ENCODE assay signal across 35 cellular contexts in genomic region chr15:80342148-80342547, GRCh38.
DNase-seq lines count a peak whose midpoint lies in the region; ATAC-seq and TF ChIP-seq lines count a peak whose summit lies in the region.
"Had no signal": no experiment of that assay in that cellular context is flagged by ENCODE, and none has a peak within 500 bp of the region (broad histone marks: within the 10 kb centered on the region; RNA-seq: fewer than 3 reads in every experiment).

No MANE protein-coding gene starts in this region.

- no peak overlapping the region for H3K23ac ChIP-seq in neuronal stem cell (ENCODE audit: low read depth, low read length, poor library complexity)

- no peaks in the 10 kb centered on the region for H3K4me1 ChIP-seq in esophagus muscularis mucosa
- no peaks in the 10 kb centered on the region for H3K4me1 ChIP-seq in neuronal stem cell (ENCODE audit: control insufficient read depth in 2 of 2, insufficient read depth in 1 of 2, low read depth in 1 of 2, low read length in 2 of 2)
- no peaks in the 10 kb centered on the region for H3K4me1 ChIP-seq in right lobe of liver
- H3K4me1 ChIP-seq: A549; BE2C; BLaER1; BLaER1 treated with 17β-estradiol and CSF1 and Interleukin-3, amounts not matched to agents 10 nM and 100 nM; Caco-2 had no signal

- H3K27ac ChIP-seq in esophagus muscularis mucosa (replicated peaks in 1 of 4) = no peak overlapping the region
- H3K27ac ChIP-seq in neuronal stem cell (replicated peaks; ENCODE audit: low read length) = no peak overlapping the region
- H3K27ac ChIP-seq in right lobe of liver = no peak overlapping the region
- H3K27ac ChIP-seq: 22Rv1; A549; BLaER1; BLaER1 treated with 17β-estradiol and CSF1 and Interleukin-3, amounts not matched to agents 10 nM and 100 nM; C4-2B had no signal

- H3K4me3 ChIP-seq in esophagus muscularis mucosa (no peak overlapping the region), neuronal stem cell (ENCODE audit: low read length in 2 of 2) (no peak overlapping the region), right lobe of liver (no peak overlapping the region)
- H3K4me3 ChIP-seq: A549; BLaER1; BLaER1 treated with 17β-estradiol and CSF1 and Interleukin-3, amounts not matched to agents 10 nM and 100 nM had no signal

- TF ChIP-seq EP300 in esophagus muscularis mucosa (IDR thresholded peaks at IDR 0.05) = no peak

- H3K36me3 ChIP-seq in esophagus muscularis mucosa = no peaks in the 10 kb centered on the region
- H3K36me3 ChIP-seq in neuronal stem cell (replicated peaks in 1 of 2; ENCODE audit: control insufficient read depth in 2 of 2, insufficient read depth in 2 of 2, low read length in 2 of 2) = no peaks in the 10 kb centered on the region
- H3K36me3 ChIP-seq in right lobe of liver = no peaks in the 10 kb centered on the region
- H3K36me3 ChIP-seq: BE2C; BLaER1; BLaER1 treated with 17β-estradiol and CSF1 and Interleukin-3, amounts not matched to agents 10 nM and 100 nM had no signal

- H2AFZ ChIP-seq in neuronal stem cell (ENCODE audit: low read length) = no peak overlapping the region

- no peak overlapping the region for H3K4ac ChIP-seq in neuronal stem cell (ENCODE audit: low read length)

- intact Hi-C loops in activated CD4-positive, alpha-beta T cell treated with anti-CD3 and anti-CD28 coated beads, Interleukin-2, amount 10 ng/mL, durations not matched to agents 24 days and 14 days (cut with micrococcal nuclease) = no loop called here
- intact Hi-C loops in esophagus muscularis mucosa (cut with DNase I) (no loop called here), right lobe of liver (cut with DNase I) (no loop called here)

- ATAC-seq in stimulated activated effector memory CD8-positive, alpha-beta T cell treated with anti-CD3 and anti-CD28 coated beads, Interleukin-12 subunit alpha, Interleukin-12 subunit beta, amount 100 ng/mL, for 72 hours = peak; percentile 19
- no peak for ATAC-seq in GM21737 (IDR thresholded peaks at IDR 0.05; ENCODE audit: unreplicated experiment)
- no peak for ATAC-seq in right lobe of liver
- ATAC-seq: CD8-positive, alpha-beta T cell had no signal

- peaks cover 0 to 18% (median 0%) of the 10 kb centered on the region in 4 donors for H3K27me3 ChIP-seq in esophagus muscularis mucosa
- H3K27me3 ChIP-seq in neuronal stem cell (ENCODE audit: control insufficient read depth in 3 of 3, insufficient read depth in 3 of 3, low read depth in 1 of 3, low read length in 3 of 3) = no peaks in the 10 kb centered on the region
- H3K27me3 ChIP-seq in right lobe of liver = no peaks in the 10 kb centered on the region
- H3K27me3 ChIP-seq: BLaER1; BLaER1 treated with 17β-estradiol and CSF1 and Interleukin-3, amounts not matched to agents 10 nM and 100 nM had no signal

- no peak overlapping the region for H2BK120ac ChIP-seq in neuronal stem cell (ENCODE audit: low read depth, low read length)

- H3K9me3 ChIP-seq in esophagus muscularis mucosa (no peaks in the 10 kb centered on the region), neuronal stem cell (replicated peaks in 1 of 2; ENCODE audit: control insufficient read depth in 2 of 2, insufficient read depth in 1 of 2, low read depth in 1 of 2, low read length in 2 of 2) (no peaks in the 10 kb centered on the region), right lobe of liver (no peaks in the 10 kb centered on the region)
- H3K9me3 ChIP-seq: A549; BE2C; BLaER1; BLaER1 treated with 17β-estradiol and CSF1 and Interleukin-3, amounts not matched to agents 10 nM and 100 nM; Caco-2 had no signal

- H3K36me3 Mint-ChIP-seq in activated CD4-positive, alpha-beta T cell treated with anti-CD3 and anti-CD28 coated beads, Interleukin-2, amount 10 ng/mL, durations not matched to agents 24 days and 14 days (ENCODE audit: low read depth) = no peaks in the 10 kb centered on the region
- H3K36me3 Mint-ChIP-seq in activated CD4-positive, alpha-beta T cell treated with anti-CD3 and anti-CD28 coated beads, Interleukin-2, amount 10 ng/mL, durations not matched to agents 7 days and 5 days (ENCODE audit: low read depth) = no peaks in the 10 kb centered on the region
- H3K36me3 Mint-ChIP-seq in stimulated activated effector memory CD8-positive, alpha-beta T cell treated with anti-CD3 and anti-CD28 coated beads, Interleukin-12 subunit alpha, Interleukin-12 subunit beta, amount 100 ng/mL, for 72 hours = no peaks in the 10 kb centered on the region
- H3K36me3 Mint-ChIP-seq: CD14-positive monocyte; CD4-positive, alpha-beta memory T cell; CD4-positive, CD25-positive, alpha-beta regulatory T cell; CD8-positive, alpha-beta memory T cell; CD8-positive, alpha-beta T cell had no signal

- H3K27me3 Mint-ChIP-seq in activated CD4-positive, alpha-beta T cell treated with anti-CD3 and anti-CD28 coated beads, Interleukin-2, amount 10 ng/mL, durations not matched to agents 24 days and 14 days = peaks cover 7% of the 10 kb centered on the region
- H3K27me3 Mint-ChIP-seq in activated CD4-positive, alpha-beta T cell treated with anti-CD3 and anti-CD28 coated beads, Interleukin-2, amount 10 ng/mL, durations not matched to agents 7 days and 5 days = peaks cover 18% of the 10 kb centered on the region

- H2BK5ac ChIP-seq in neuronal stem cell (ENCODE audit: low read length) = no peak overlapping the region

- no peak overlapping the region for H3K4me3 Mint-ChIP-seq in activated CD4-positive, alpha-beta T cell treated with anti-CD3 and anti-CD28 coated beads, Interleukin-2, amount 10 ng/mL, durations not matched to agents 24 days and 14 days
- no peak overlapping the region for H3K4me3 Mint-ChIP-seq in activated CD4-positive, alpha-beta T cell treated with anti-CD3 and anti-CD28 coated beads, Interleukin-2, amount 10 ng/mL, durations not matched to agents 7 days and 5 days
- H3K4me3 Mint-ChIP-seq in stimulated activated effector memory CD8-positive, alpha-beta T cell treated with anti-CD3 and anti-CD28 coated beads, Interleukin-12 subunit alpha, Interleukin-12 subunit beta, amount 100 ng/mL, for 72 hours = no peak overlapping the region
- H3K4me3 Mint-ChIP-seq: B cell; CD4-positive, alpha-beta memory T cell; CD4-positive, alpha-beta T cell; CD4-positive, CD25-positive, alpha-beta regulatory T cell; CD8-positive, alpha-beta memory T cell; CD8-positive, alpha-beta T cell had no signal

- no peaks in the 10 kb centered on the region for H3K79me1 ChIP-seq in neuronal stem cell (ENCODE audit: low read depth, low read length)

- CTCF ChIA-PET in activated CD4-positive, alpha-beta T cell treated with anti-CD3 and anti-CD28 coated beads, Interleukin-2, amount 10 ng/mL, durations not matched to agents 7 days and 5 days (lab: Charles Lee) = no interaction called here

- H3K4me1 Mint-ChIP-seq in activated CD4-positive, alpha-beta T cell treated with anti-CD3 and anti-CD28 coated beads, Interleukin-2, amount 10 ng/mL, durations not matched to agents 24 days and 14 days = no peaks in the 10 kb centered on the region
- H3K4me1 Mint-ChIP-seq in activated CD4-positive, alpha-beta T cell treated with anti-CD3 and anti-CD28 coated beads, Interleukin-2, amount 10 ng/mL, durations not matched to agents 7 days and 5 days = no peaks in the 10 kb centered on the region
- H3K4me1 Mint-ChIP-seq in stimulated activated effector memory CD8-positive, alpha-beta T cell treated with anti-CD3 and anti-CD28 coated beads, Interleukin-12 subunit alpha, Interleukin-12 subunit beta, amount 100 ng/mL, for 72 hours = no peaks in the 10 kb centered on the region
- H3K4me1 Mint-ChIP-seq: B cell; CD14-positive monocyte; CD4-positive, alpha-beta memory T cell; CD4-positive, CD25-positive, alpha-beta regulatory T cell; CD8-positive, alpha-beta memory T cell had no signal

- peak overlapping the region; percentile 21 for H3K18ac ChIP-seq in neuronal stem cell (ENCODE audit: low read length)

- TF ChIP-seq CTCF in esophagus muscularis mucosa (IDR thresholded peaks at IDR 0.05) (no peak), right lobe of liver (IDR thresholded peaks at IDR 0.05) (no peak)

- H3K9ac ChIP-seq in neuronal stem cell (ENCODE audit: low read depth, low read length, poor library complexity) = no peak overlapping the region
- H3K9ac ChIP-seq: BLaER1; BLaER1 treated with 17β-estradiol and CSF1 and Interleukin-3, amounts not matched to agents 10 nM and 100 nM had no signal

- no peak overlapping the region for H3K14ac ChIP-seq in neuronal stem cell (ENCODE audit: low read length)

- no peak overlapping the region for H3K4me2 ChIP-seq in neuronal stem cell (ENCODE audit: insufficient read depth, low read length, poor library complexity, severe bottlenecking)
- H3K4me2 ChIP-seq: A549; BLaER1; BLaER1 treated with 17β-estradiol and CSF1 and Interleukin-3, amounts not matched to agents 10 nM and 100 nM had no signal

- no peak overlapping the region for H4K8ac ChIP-seq in neuronal stem cell (ENCODE audit: low read depth, low read length)

- no peaks in the 10 kb centered on the region for H3K9me3 Mint-ChIP-seq in activated CD4-positive, alpha-beta T cell treated with anti-CD3 and anti-CD28 coated beads, Interleukin-2, amount 10 ng/mL, durations not matched to agents 24 days and 14 days
- no peaks in the 10 kb centered on the region for H3K9me3 Mint-ChIP-seq in activated CD4-positive, alpha-beta T cell treated with anti-CD3 and anti-CD28 coated beads, Interleukin-2, amount 10 ng/mL, durations not matched to agents 7 days and 5 days
- H3K9me3 Mint-ChIP-seq in stimulated activated effector memory CD8-positive, alpha-beta T cell treated with anti-CD3 and anti-CD28 coated beads, Interleukin-12 subunit alpha, Interleukin-12 subunit beta, amount 100 ng/mL, for 72 hours = no peaks in the 10 kb centered on the region
- H3K9me3 Mint-ChIP-seq: CD14-positive monocyte; CD4-positive, alpha-beta T cell; CD8-positive, alpha-beta memory T cell; CD8-positive, alpha-beta T cell had no signal

- no peak overlapping the region for H2AK5ac ChIP-seq in neuronal stem cell (ENCODE audit: low read depth, low read length)

- WGBS in esophagus muscularis mucosa = 92% methylated on average over 4 of the region's 4 CpGs
- no CpG with 5 or more reads among the region's 4 CpGs for WGBS in neuronal stem cell (ENCODE audit: extremely low coverage in 2 of 2, insufficient read length in 2 of 2, insufficient replicate concordance in 1 of 2), 2 donors
- 50% methylated on average over 2 of the region's 4 CpGs for WGBS in right lobe of liver (ENCODE audit: insufficient coverage, low coverage, low lambda C conversion rate, missing lambda C conversion rate)

- no peak overlapping the region for H3K27ac Mint-ChIP-seq in activated CD4-positive, alpha-beta T cell treated with anti-CD3 and anti-CD28 coated beads, Interleukin-2, amount 10 ng/mL, durations not matched to agents 24 days and 14 days
- no peak overlapping the region for H3K27ac Mint-ChIP-seq in activated CD4-positive, alpha-beta T cell treated with anti-CD3 and anti-CD28 coated beads, Interleukin-2, amount 10 ng/mL, durations not matched to agents 7 days and 5 days
- H3K27ac Mint-ChIP-seq in stimulated activated effector memory CD8-positive, alpha-beta T cell treated with anti-CD3 and anti-CD28 coated beads, Interleukin-12 subunit alpha, Interleukin-12 subunit beta, amount 100 ng/mL, for 72 hours = no peak overlapping the region
- H3K27ac Mint-ChIP-seq: B cell; CD14-positive monocyte; CD4-positive, alpha-beta memory T cell; CD4-positive, alpha-beta T cell; CD4-positive, CD25-positive, alpha-beta regulatory T cell; CD8-positive, alpha-beta memory T cell; CD8-positive, alpha-beta T cell had no signal

- TF ChIP-seq POLR2A in esophagus muscularis mucosa (IDR thresholded peaks at IDR 0.05; ENCODE audit: low read depth) (no peak), right lobe of liver (IDR thresholded peaks at IDR 0.05) (no peak)

- no peak overlapping the region for H2BK12ac ChIP-seq in neuronal stem cell (ENCODE audit: low read length)

- no peak overlapping the region for H4K91ac ChIP-seq in neuronal stem cell (ENCODE audit: low read depth, low read length, poor library complexity)

- peak; percentile 50 for DNase-seq in activated CD4-positive, alpha-beta T cell treated with anti-CD3 and anti-CD28 coated beads, Interleukin-2, amount 10 ng/mL, durations not matched to agents 24 days and 14 days
- no peak for DNase-seq in activated CD4-positive, alpha-beta T cell treated with anti-CD3 and anti-CD28 coated beads, Interleukin-2, amount 10 ng/mL, durations not matched to agents 7 days and 5 days
- DNase-seq in esophagus muscularis mucosa (ENCODE audit: extremely low spot score) = peak; percentile 60
- DNase-seq in neuronal stem cell (ENCODE audit: low spot score) = no peak
- DNase-seq in stimulated activated effector memory CD8-positive, alpha-beta T cell treated with anti-CD3 and anti-CD28 coated beads, Interleukin-12 subunit alpha, Interleukin-12 subunit beta, amount 100 ng/mL, for 72 hours (ENCODE audit: low spot score in 2 of 2) = no peak
- no peak for DNase-seq in right lobe of liver
- DNase-seq in NCI-H2196 treated with DMSO at 0.1 percent for 48 hours (lab: John Stamatoyannopoulos, UW; ENCODE audit: unreplicated experiment) = no peak
- DNase-seq: 8988T; ACHN; AML-193; BE2C; C1 segment of cervical spinal cord; Caco-2; Calu3; CD4-positive, alpha-beta memory T cell; CD4-positive, alpha-beta T cell; CD4-positive, CD25-positive, alpha-beta regulatory T cell; CD8-positive, alpha-beta memory T cell; CD8-positive, alpha-beta T cell; COR-L47; DMS 273 treated with DMSO at 0.1 percent for 48 hours; DMS153; DMS53; DMS79; DMS79 treated with DMSO at 0.1 percent for 48 hours; DND-41; EL had no signal

- H2BK15ac ChIP-seq in neuronal stem cell (ENCODE audit: low read length) = no peak overlapping the region

- POLR2A ChIA-PET in activated CD4-positive, alpha-beta T cell treated with anti-CD3 and anti-CD28 coated beads, Interleukin-2, amount 10 ng/mL, durations not matched to agents 7 days and 5 days (lab: Charles Lee) = interaction anchor here (0.6 kb wide), 1 partner anchor 40 kb away, joined by 3 read pairs; no protein-coding TSS in a partner anchor

Comparison
In these comparisons a context has a peak if more than half of its experiments do, and no peak if none do; other contexts are left out.
1. DNase-seq: peak in activated CD4-positive, alpha-beta T cell treated with anti-CD3 and anti-CD28 coated beads, Interleukin-2, amount 10 ng/mL, durations not matched to agents 24 days and 14 days (single experiment) and esophagus muscularis mucosa (single experiment); none in activated CD4-positive, alpha-beta T cell treated with anti-CD3 and anti-CD28 coated beads, Interleukin-2, amount 10 ng/mL, durations not matched to agents 7 days and 5 days (single experiment), neuronal stem cell (single experiment), stimulated activated effector memory CD8-positive, alpha-beta T cell treated with anti-CD3 and anti-CD28 coated beads, Interleukin-12 subunit alpha, Interleukin-12 subunit beta, amount 100 ng/mL, for 72 hours (0 of 2), right lobe of liver (0 of 3) and NCI-H2196 treated with DMSO at 0.1 percent for 48 hours (single experiment).